Comparison of ENCODE assay signal across 20 cellular contexts in genomic region chr11:92667446-92668165, GRCh38.
A peak's percentile ranks its signal among the peaks of the same experiment; 100 is the strongest.
DNase-seq lines count a peak whose midpoint lies in the region; TF ChIP-seq lines count a peak whose summit lies in the region.
"Had no signal": no experiment of that assay in that cellular context is flagged by ENCODE, and none has a peak within 500 bp of the region (broad histone marks: within the 10 kb centered on the region; RNA-seq: fewer than 3 reads in every experiment).

No MANE protein-coding gene starts in this region.

- peaks cover 34% of the 10 kb centered on the region for H3K36me3 Mint-ChIP-seq in nephron progenitor cell (ENCODE audit: low read depth)
- no peaks in the 10 kb centered on the region for H3K36me3 Mint-ChIP-seq in activated naive CD4-positive, alpha-beta T cell treated with anti-CD3 and anti-CD28 coated beads, Interleukin-2, amount 10 ng/mL, durations not matched to agents 7 days and 5 days
- H3K36me3 Mint-ChIP-seq: activated naive CD4-positive, alpha-beta T cell treated with anti-CD3 and anti-CD28 coated beads, Interleukin-2, amount 50 U/mL, for 72 hours had no signal

- H3K27ac Mint-ChIP-seq in nephron progenitor cell: peak overlapping the region; percentile 94
- H3K27ac Mint-ChIP-seq in activated naive CD4-positive, alpha-beta T cell treated with anti-CD3 and anti-CD28 coated beads, Interleukin-2, amount 10 ng/mL, durations not matched to agents 7 days and 5 days: no peak overlapping the region
- H3K27ac Mint-ChIP-seq: activated naive CD4-positive, alpha-beta T cell treated with anti-CD3 and anti-CD28 coated beads, Interleukin-2, amount 50 U/mL, for 72 hours had no signal

- no peaks in the 10 kb centered on the region for H3K27me3 ChIP-seq in SJCRH30
- H3K27me3 ChIP-seq: body of pancreas, gastrocnemius medialis, left lung had no signal

- no peaks in the 10 kb centered on the region for H3K4me1 ChIP-seq in SJCRH30
- H3K4me1 ChIP-seq: body of pancreas, gastrocnemius medialis, left lung had no signal

- no peaks in the 10 kb centered on the region for H3K36me3 ChIP-seq in SJCRH30
- H3K36me3 ChIP-seq: gastrocnemius medialis, left lung had no signal

- H3K4me3 Mint-ChIP-seq in nephron progenitor cell: no peak overlapping the region
- no peak overlapping the region for H3K4me3 Mint-ChIP-seq in activated naive CD4-positive, alpha-beta T cell treated with anti-CD3 and anti-CD28 coated beads, Interleukin-2, amount 10 ng/mL, durations not matched to agents 7 days and 5 days

- H3K27ac ChIP-seq in SJCRH30: no peak overlapping the region
- H3K27ac ChIP-seq: body of pancreas, epithelial cell of prostate, gastrocnemius medialis, left lung, skin epidermis had no signal

- TF ChIP-seq CTCF in nephron progenitor cell (IDR thresholded peaks at IDR 0.05): no peak

- H3K4me3 ChIP-seq in SJCRH30: no peak overlapping the region
- H3K4me3 ChIP-seq: body of pancreas, gastrocnemius medialis, K562, left lung, skin epidermis had no signal

- peaks cover 3% of the 10 kb centered on the region for H3K27me3 Mint-ChIP-seq in nephron progenitor cell (ENCODE audit: low read depth, poor library complexity)
- no peaks in the 10 kb centered on the region for H3K27me3 Mint-ChIP-seq in activated naive CD4-positive, alpha-beta T cell treated with anti-CD3 and anti-CD28 coated beads, Interleukin-2, amount 10 ng/mL, durations not matched to agents 7 days and 5 days

- CTCF ChIA-PET in activated naive CD4-positive, alpha-beta T cell treated with anti-CD3 and anti-CD28 coated beads, Interleukin-2, amount 10 ng/mL, durations not matched to agents 7 days and 5 days (lab: Charles Lee): no interaction called here

- H3K4me1 Mint-ChIP-seq in nephron progenitor cell: peaks cover 64% of the 10 kb centered on the region
- no peaks in the 10 kb centered on the region for H3K4me1 Mint-ChIP-seq in activated naive CD4-positive, alpha-beta T cell treated with anti-CD3 and anti-CD28 coated beads, Interleukin-2, amount 10 ng/mL, durations not matched to agents 7 days and 5 days

- H3K9me3 Mint-ChIP-seq in nephron progenitor cell: no peaks in the 10 kb centered on the region
- H3K9me3 Mint-ChIP-seq in activated naive CD4-positive, alpha-beta T cell treated with anti-CD3 and anti-CD28 coated beads, Interleukin-2, amount 10 ng/mL, durations not matched to agents 7 days and 5 days: no peaks in the 10 kb centered on the region

- DNase-seq in DMS53 treated with DMSO at 0.1 percent for 48 hours (lab: John Stamatoyannopoulos, UW; ENCODE audit: unreplicated experiment) (peak; percentile 32), NCI-H2081 (lab: John Stamatoyannopoulos, UW) (peak; percentile 42 to 78), SJCRH30 (peak; percentile 49 to 51), nephron progenitor cell (no peak), NCI-H82 treated with DMSO at 0.1 percent for 48 hours (lab: John Stamatoyannopoulos, UW; ENCODE audit: unreplicated experiment) (no peak), middle frontal gyrus (ENCODE audit: extremely low spot score, low spot score) (no peak)
- no peak for DNase-seq in activated naive CD4-positive, alpha-beta T cell treated with anti-CD3 and anti-CD28 coated beads, Interleukin-2, amount 10 ng/mL, durations not matched to agents 7 days and 5 days
- no peak for DNase-seq in stimulated activated naive CD4-positive, alpha-beta T cell treated with Interleukin-2 at 50 U/mL for 16 hours (lab: John Stamatoyannopoulos, UW)
- DNase-seq: activated CD4-positive, alpha-beta T cell treated with anti-CD3 and anti-CD28 coated beads, Interleukin-2, amount 50 U/mL, for 1 hour; cortex of kidney; gastrocnemius medialis; left lung; NCI-H524; stimulated activated CD4-positive, alpha-beta T cell treated with anti-CD3 and anti-CD28 coated beads, Interleukin-4, amount 100 ng/mL, for 24 hours; stimulated activated CD8-positive, alpha-beta memory T cell treated with anti-CD3 and anti-CD28 coated beads, Interleukin-4, amount 100 ng/mL, for 48 hours had no signal

- H3K9me3 ChIP-seq in SJCRH30 (replicated peaks): no peaks in the 10 kb centered on the region
- H3K9me3 ChIP-seq: body of pancreas, gastrocnemius medialis, left lung had no signal

Comparison
In these comparisons a context has a peak if more than half of its experiments do, and no peak if none do; other contexts are left out.
1. DNase-seq: peak in DMS53 treated with DMSO at 0.1 percent for 48 hours (single experiment), NCI-H2081 (2 of 2) and SJCRH30 (2 of 2); none in nephron progenitor cell (single experiment), NCI-H82 treated with DMSO at 0.1 percent for 48 hours (single experiment), activated naive CD4-positive, alpha-beta T cell treated with anti-CD3 and anti-CD28 coated beads, Interleukin-2, amount 10 ng/mL, durations not matched to agents 7 days and 5 days (single experiment), middle frontal gyrus (single experiment) and stimulated activated naive CD4-positive, alpha-beta T cell treated with Interleukin-2 at 50 U/mL for 16 hours (single experiment).